8 cellular contexts compared by ENCODE assay signal in the genomic region with DNA sequence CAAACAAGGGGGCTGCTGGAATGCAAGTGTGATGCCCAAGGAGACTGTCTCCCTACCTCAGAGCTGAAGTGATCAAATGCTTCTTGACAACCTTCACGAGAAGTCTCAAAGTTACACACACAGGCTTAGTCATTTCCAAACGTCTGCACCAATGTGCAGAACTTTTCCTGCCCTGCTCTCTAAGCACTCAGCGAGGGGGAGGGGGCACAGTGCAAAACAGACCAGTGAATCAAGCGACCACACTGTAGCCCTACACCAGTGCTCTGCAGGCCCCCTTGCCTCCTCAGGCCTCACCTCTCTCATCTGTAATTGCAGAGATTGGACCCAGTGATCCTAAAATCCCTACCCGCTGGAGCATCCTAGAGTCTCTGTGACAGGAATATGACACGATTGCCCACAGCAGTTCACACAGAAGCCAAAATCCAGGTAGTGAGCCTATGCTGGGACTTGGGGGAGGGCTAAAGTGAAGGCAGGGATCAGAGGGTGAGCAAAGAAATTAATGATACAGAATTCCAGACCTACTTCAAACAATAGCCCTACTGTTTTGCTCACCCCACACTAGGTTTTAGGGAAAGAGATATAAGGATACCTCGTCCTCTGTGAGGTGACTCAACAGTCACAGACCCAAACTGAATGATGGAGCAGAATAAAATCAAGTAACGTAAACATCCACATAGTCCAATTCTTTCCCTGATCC. TPM values are rescaled to one million over a fixed set of nuclear protein-coding genes. Genes with fewer than 3 reads are reported as not detected.
DNase-seq lines count a peak whose midpoint lies in the region; ATAC-seq and TF ChIP-seq lines count a peak whose summit lies in the region.

No MANE protein-coding gene starts in this region.

- H2AFZ ChIP-seq in HCT116 (ENCODE audit: low read depth, low read length, poor library complexity, severe bottlenecking), result no peak overlapping the region

- intact Hi-C loops in HCT116 (cut with micrococcal nuclease), result no loop called here

- ATAC-seq in HCT116 (peak; percentile 38; the same call in 1 of the 2 replicates), GM18498 (IDR thresholded peaks at IDR 0.05; ENCODE audit: unreplicated experiment) (no peak), HG03025 (IDR thresholded peaks at IDR 0.05; ENCODE audit: low FRiP score, unreplicated experiment) (no peak), HG03039 (IDR thresholded peaks at IDR 0.05; ENCODE audit: unreplicated experiment) (no peak), GM21737 (IDR thresholded peaks at IDR 0.05; ENCODE audit: unreplicated experiment) (no peak)
- ATAC-seq in stimulated activated naive B cell treated with anti-CD40 and anti-IgM and Interleukin-4, amounts not matched to agents 10 μg/mL and 1 μg/mL and 100 μg/mL, for 72 hours (replicated peaks), result peak; percentile 78 to 82

- H3K4me3 ChIP-seq in HCT116 (replicated peaks in 1 of 2; ENCODE audit: low read depth in 1 of 2, low read length in 2 of 2) (no peak overlapping the region), foreskin fibroblast (ENCODE audit: low read depth in 1 of 2, low read length in 2 of 2) (peak overlapping the region; percentile 30 to 48)

- peak overlapping the region; percentile 56 to 78 for H3K4me3 Mint-ChIP-seq in stimulated activated naive B cell treated with anti-CD40 and anti-IgM and Interleukin-4, amounts not matched to agents 10 μg/mL and 1 μg/mL and 100 μg/mL, for 72 hours

- peaks cover 0 to 19% of the 10 kb centered on the region in 2 experiments; a peak in 2 of 4 replicates for H3K4me1 ChIP-seq in HCT116 (ENCODE audit: control insufficient read depth in 1 of 2, insufficient read depth in 2 of 2, low read length in 2 of 2)

- no peaks in the 10 kb centered on the region for H3K36me3 ChIP-seq in HCT116 (ENCODE audit: control insufficient read depth in 1 of 2, insufficient read depth in 2 of 2, low read length in 2 of 2)

- H3K27me3 Mint-ChIP-seq in stimulated activated naive B cell treated with anti-CD40 and anti-IgM and Interleukin-4, amounts not matched to agents 10 μg/mL and 1 μg/mL and 100 μg/mL, for 72 hours, result no peaks in the 10 kb centered on the region

- POLR2A ChIA-PET in HCT116 (lab: Charles Lee), result no interaction called here

- TF ChIP-seq CTCF in HCT116 (IDR thresholded peaks at IDR 0.05 in 2 of 3, conservative IDR thresholded peaks at IDR 0.05 in 1 of 3; ENCODE audit: borderline replicate concordance in 1 of 3, insufficient read depth in 1 of 3, low read depth in 2 of 3, low read length in 2 of 3) (no peak), foreskin fibroblast (IDR thresholded peaks at IDR 0.05; ENCODE audit: low read depth, low read length) (no peak)

- H3K27me3 ChIP-seq in HCT116 (ENCODE audit: insufficient read depth, low read length), result no peaks in the 10 kb centered on the region

- no peak for TF ChIP-seq POLR2A in HCT116 (IDR thresholded peaks at IDR 0.05; ENCODE audit: borderline replicate concordance, extremely low read depth, insufficient read depth, insufficient read length)

- H3K9me3 Mint-ChIP-seq in stimulated activated naive B cell treated with anti-CD40 and anti-IgM and Interleukin-4, amounts not matched to agents 10 μg/mL and 1 μg/mL and 100 μg/mL, for 72 hours, result peaks cover 0 to 2% of the 10 kb centered on the region in 2 donors

- RAD21 ChIA-PET in HCT116 (lab: Charles Lee; ENCODE audit: low non-redundant PET in 1 of 2, low total read pairs in 2 of 2, uncharacterized antibody in 2 of 2, unreplicated experiment in 2 of 2), result no interaction called here

- H3K9me3 ChIP-seq in HCT116 (ENCODE audit: control insufficient read depth in 1 of 2, insufficient read depth in 1 of 2, low read depth in 1 of 2, low read length in 2 of 2), result no peaks in the 10 kb centered on the region

- BruUV-seq in HCT116 (replicated peaks; lab: Mats Ljungman, UMichigan), result no TSS peak

- DNase-seq in HCT116 (ENCODE audit: low read depth, low spot score), result no peak
- peak; percentile 39 to 49 for DNase-seq in activated CD4-positive, alpha-beta T cell treated with anti-CD3 and anti-CD28 coated beads, Interleukin-2, amount 50 U/mL, for 4 hours
- peak; percentile 46 to 70 for DNase-seq in foreskin fibroblast
- no peak for DNase-seq in stimulated activated naive B cell treated with anti-CD40 and anti-IgM and Interleukin-4, amounts not matched to agents 10 μg/mL and 1 μg/mL and 100 μg/mL, for 72 hours

- H3K27ac Mint-ChIP-seq in stimulated activated naive B cell treated with anti-CD40 and anti-IgM and Interleukin-4, amounts not matched to agents 10 μg/mL and 1 μg/mL and 100 μg/mL, for 72 hours, result peak overlapping the region; percentile 38

- H3K79me2 ChIP-seq in HCT116 (ENCODE audit: insufficient read depth, low read length), result no peaks in the 10 kb centered on the region; the same call in 1 of the 2 replicates

- TF ChIP-seq RAD21 in HCT116 (IDR thresholded peaks at IDR 0.05; ENCODE audit: low read depth), result no peak

- H3K9me2 ChIP-seq in HCT116 (ENCODE audit: insufficient read depth), result no peaks in the 10 kb centered on the region

- H3K27ac ChIP-seq in HCT116 (ENCODE audit: low read depth, low read length), result no peak overlapping the region

- peaks cover 43 to 75% of the 10 kb centered on the region in 2 donors for H3K4me1 Mint-ChIP-seq in stimulated activated naive B cell treated with anti-CD40 and anti-IgM and Interleukin-4, amounts not matched to agents 10 μg/mL and 1 μg/mL and 100 μg/mL, for 72 hours

- H3K36me3 Mint-ChIP-seq in stimulated activated naive B cell treated with anti-CD40 and anti-IgM and Interleukin-4, amounts not matched to agents 10 μg/mL and 1 μg/mL and 100 μg/mL, for 72 hours, result peaks cover 18 to 42% of the 10 kb centered on the region in 2 donors

- H3K9ac ChIP-seq in HCT116 (ENCODE audit: low read length), result no peak overlapping the region

- no peak overlapping the region for H3K4me2 ChIP-seq in HCT116 (ENCODE audit: low read length)

- CTCF ChIA-PET in HCT116 (lab: Charles Lee), result no interaction called here

- no peaks in the 10 kb centered on the region for H4K20me1 ChIP-seq in HCT116 (ENCODE audit: insufficient read depth)

TF ChIP-seq in HCT116, 20 proteins besides CTCF, POLR2A, EP300 and RAD21:
- TF ChIP-seq, protein P1, sequence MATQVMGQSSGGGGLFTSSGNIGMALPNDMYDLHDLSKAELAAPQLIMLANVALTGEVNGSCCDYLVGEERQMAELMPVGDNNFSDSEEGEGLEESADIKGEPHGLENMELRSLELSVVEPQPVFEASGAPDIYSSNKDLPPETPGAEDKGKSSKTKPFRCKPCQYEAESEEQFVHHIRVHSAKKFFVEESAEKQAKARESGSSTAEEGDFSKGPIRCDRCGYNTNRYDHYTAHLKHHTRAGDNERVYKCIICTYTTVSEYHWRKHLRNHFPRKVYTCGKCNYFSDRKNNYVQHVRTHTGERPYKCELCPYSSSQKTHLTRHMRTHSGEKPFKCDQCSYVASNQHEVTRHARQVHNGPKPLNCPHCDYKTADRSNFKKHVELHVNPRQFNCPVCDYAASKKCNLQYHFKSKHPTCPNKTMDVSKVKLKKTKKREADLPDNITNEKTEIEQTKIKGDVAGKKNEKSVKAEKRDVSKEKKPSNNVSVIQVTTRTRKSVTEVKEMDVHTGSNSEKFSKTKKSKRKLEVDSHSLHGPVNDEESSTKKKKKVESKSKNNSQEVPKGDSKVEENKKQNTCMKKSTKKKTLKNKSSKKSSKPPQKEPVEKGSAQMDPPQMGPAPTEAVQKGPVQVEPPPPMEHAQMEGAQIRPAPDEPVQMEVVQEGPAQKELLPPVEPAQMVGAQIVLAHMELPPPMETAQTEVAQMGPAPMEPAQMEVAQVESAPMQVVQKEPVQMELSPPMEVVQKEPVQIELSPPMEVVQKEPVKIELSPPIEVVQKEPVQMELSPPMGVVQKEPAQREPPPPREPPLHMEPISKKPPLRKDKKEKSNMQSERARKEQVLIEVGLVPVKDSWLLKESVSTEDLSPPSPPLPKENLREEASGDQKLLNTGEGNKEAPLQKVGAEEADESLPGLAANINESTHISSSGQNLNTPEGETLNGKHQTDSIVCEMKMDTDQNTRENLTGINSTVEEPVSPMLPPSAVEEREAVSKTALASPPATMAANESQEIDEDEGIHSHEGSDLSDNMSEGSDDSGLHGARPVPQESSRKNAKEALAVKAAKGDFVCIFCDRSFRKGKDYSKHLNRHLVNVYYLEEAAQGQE (IDR thresholded peaks at IDR 0.05; ENCODE audit: low read depth), result no peak
- no peak for TF ChIP-seq TCF7L2 (IDR thresholded peaks at IDR 0.05; ENCODE audit: borderline replicate concordance, extremely low read depth, insufficient read depth, insufficient read length)
- no peak for TF ChIP-seq SIN3A (IDR thresholded peaks at IDR 0.05; ENCODE audit: low read depth)
- no peak for TF ChIP-seq ZNF274 (IDR thresholded peaks at IDR 0.05; ENCODE audit: low read depth, low read length)
- TF ChIP-seq SP1 (IDR thresholded peaks at IDR 0.05; ENCODE audit: low read depth), result no peak
- TF ChIP-seq, protein P2, sequence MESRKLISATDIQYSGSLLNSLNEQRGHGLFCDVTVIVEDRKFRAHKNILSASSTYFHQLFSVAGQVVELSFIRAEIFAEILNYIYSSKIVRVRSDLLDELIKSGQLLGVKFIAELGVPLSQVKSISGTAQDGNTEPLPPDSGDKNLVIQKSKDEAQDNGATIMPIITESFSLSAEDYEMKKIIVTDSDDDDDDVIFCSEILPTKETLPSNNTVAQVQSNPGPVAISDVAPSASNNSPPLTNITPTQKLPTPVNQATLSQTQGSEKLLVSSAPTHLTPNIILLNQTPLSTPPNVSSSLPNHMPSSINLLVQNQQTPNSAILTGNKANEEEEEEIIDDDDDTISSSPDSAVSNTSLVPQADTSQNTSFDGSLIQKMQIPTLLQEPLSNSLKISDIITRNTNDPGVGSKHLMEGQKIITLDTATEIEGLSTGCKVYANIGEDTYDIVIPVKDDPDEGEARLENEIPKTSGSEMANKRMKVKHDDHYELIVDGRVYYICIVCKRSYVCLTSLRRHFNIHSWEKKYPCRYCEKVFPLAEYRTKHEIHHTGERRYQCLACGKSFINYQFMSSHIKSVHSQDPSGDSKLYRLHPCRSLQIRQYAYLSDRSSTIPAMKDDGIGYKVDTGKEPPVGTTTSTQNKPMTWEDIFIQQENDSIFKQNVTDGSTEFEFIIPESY (IDR thresholded peaks at IDR 0.05; ENCODE audit: extremely low read depth, insufficient replicate concordance, low read length), result no peak
- no peak for TF ChIP-seq FOSL1 (IDR thresholded peaks at IDR 0.05; ENCODE audit: low read depth)
- no peak for TF ChIP-seq POLR2AphosphoS5 (IDR thresholded peaks at IDR 0.05; ENCODE audit: low read depth, low read length)
- no peak for TF ChIP-seq ELF1 (IDR thresholded peaks at IDR 0.05; ENCODE audit: borderline replicate concordance, low read depth)
- no peak for TF ChIP-seq EGR1 (IDR thresholded peaks at IDR 0.05; ENCODE audit: low read depth)
- no peak for TF ChIP-seq YY1 (IDR thresholded peaks at IDR 0.05; ENCODE audit: extremely low read depth, insufficient replicate concordance, low read depth, low read length)
- no peak for TF ChIP-seq SRF (IDR thresholded peaks at IDR 0.05; ENCODE audit: low read depth)
- no peak for TF ChIP-seq CBX3 (IDR thresholded peaks at IDR 0.05; ENCODE audit: low read depth)

RNA-seq across cellular contexts. Expression of a gene that starts 56.4 kb away (rescaled TPM):
- 21.0 TPM for total RNA-seq in HCT116 (2021; ENCODE audit: unreplicated experiment)
- 7.9 and 9.7 TPM in 2 replicates for polyA plus RNA-seq in HCT116 (2012)

Comparison
In these comparisons a context has a peak if more than half of its experiments do, and no peak if none do; other contexts are left out.
1. ATAC-seq: peak in HCT116 (single experiment) and stimulated activated naive B cell treated with anti-CD40 and anti-IgM and Interleukin-4, amounts not matched to agents 10 μg/mL and 1 μg/mL and 100 μg/mL, for 72 hours (2 of 2); none in GM18498 (single experiment), HG03025 (single experiment), HG03039 (single experiment) and GM21737 (single experiment).
2. DNase-seq: peak in activated CD4-positive, alpha-beta T cell treated with anti-CD3 and anti-CD28 coated beads, Interleukin-2, amount 50 U/mL, for 4 hours (2 of 2) and foreskin fibroblast (2 of 2); none in HCT116 (single experiment) and stimulated activated naive B cell treated with anti-CD40 and anti-IgM and Interleukin-4, amounts not matched to agents 10 μg/mL and 1 μg/mL and 100 μg/mL, for 72 hours (single experiment).
3. H3K4me3 ChIP-seq: peak in foreskin fibroblast (2 of 2); none in HCT116 (0 of 2).